1 cellular context compared by ENCODE assay signal in genomic region chr17:59652119-59652518, GRCh38.
TF ChIP-seq lines count a peak whose summit lies in the region.

No MANE protein-coding gene starts in this region.

TF ChIP-seq in SK-N-SH, 30 proteins besides CTCF, POLR2A, EP300 and RAD21 (continued from another document):
- no peak for TF ChIP-seq USF2 (IDR thresholded peaks at IDR 0.05; ENCODE audit: borderline replicate concordance, low read depth, low read length)
